Comparison of ENCODE assay signal across 1 cellular context in genomic region chr22:19998232-19998951, GRCh38.
TF ChIP-seq lines count a peak whose summit lies in the region.

No MANE protein-coding gene starts in this region.

TF ChIP-seq in K562, 482 proteins besides CTCF, POLR2A, EP300 and RAD21:
- no peak for TF ChIP-seq HOXB6 (CRISPR knock-in tag; IDR thresholded peaks at IDR 0.05; ENCODE audit: borderline replicate concordance)
- TF ChIP-seq RFX7 (CRISPR knock-in tag; IDR thresholded peaks at IDR 0.05), result 0 out of 2 replicates have a peak, but pooled peaks have one; percentile 49
- no peak for TF ChIP-seq TRIM25 (IDR thresholded peaks at IDR 0.05; ENCODE audit: borderline replicate concordance)
- no peak for TF ChIP-seq CLOCK (CRISPR knock-in tag; IDR thresholded peaks at IDR 0.05; ENCODE audit: borderline replicate concordance)
- no peak for TF ChIP-seq PHB (CRISPR knock-in tag; IDR thresholded peaks at IDR 0.05)
- TF ChIP-seq MTA1 (IDR thresholded peaks at IDR 0.05; ENCODE audit: borderline replicate concordance), result no peak
- TF ChIP-seq MECOM (CRISPR knock-in tag; IDR thresholded peaks at IDR 0.05), result no peak
- no peak for TF ChIP-seq NFATC3 (IDR thresholded peaks at IDR 0.05)
- TF ChIP-seq ZNF224 (CRISPR knock-in tag; IDR thresholded peaks at IDR 0.05), result no peak
- TF ChIP-seq TRIM24 (IDR thresholded peaks at IDR 0.05), result no peak
- no peak for TF ChIP-seq DNMT1 (IDR thresholded peaks at IDR 0.05)
- TF ChIP-seq ZNF512 (tag; IDR thresholded peaks at IDR 0.05), result no peak
- TF ChIP-seq CBFB (CRISPR knock-in tag; IDR thresholded peaks at IDR 0.05), result peak; percentile 83; the same call in 1 of the 2 replicates
- TF ChIP-seq CAMTA2 (CRISPR knock-in tag; conservative IDR thresholded peaks at IDR 0.05), result no peak
- no peak for TF ChIP-seq STAT5A (IDR thresholded peaks at IDR 0.05; ENCODE audit: borderline replicate concordance, low read length)
- no peak for TF ChIP-seq CREBBP (IDR thresholded peaks at IDR 0.05; ENCODE audit: low read depth, low read length)
- TF ChIP-seq MYNN (IDR thresholded peaks at IDR 0.05), result no peak
- 0 out of 2 replicates have a peak, but pooled peaks have one; percentile 15 for TF ChIP-seq MYNN (CRISPR knock-in tag; IDR thresholded peaks at IDR 0.05)
- TF ChIP-seq IRF9 (tag; IDR thresholded peaks at IDR 0.05), result no peak
- no peak for TF ChIP-seq ZBTB11 (CRISPR knock-in tag; IDR thresholded peaks at IDR 0.05)
- TF ChIP-seq HNRNPLL (IDR thresholded peaks at IDR 0.05; ENCODE audit: low read depth, low read length, poor library complexity, severe bottlenecking), result no peak
- no peak for TF ChIP-seq ZEB2 (IDR thresholded peaks at IDR 0.05)
- no peak for TF ChIP-seq ARID4B (CRISPR knock-in tag; IDR thresholded peaks at IDR 0.05)
- TF ChIP-seq SFPQ (IDR thresholded peaks at IDR 0.05; ENCODE audit: low read depth, low read length), result no peak
- no peak for TF ChIP-seq SMAD3 (CRISPR knock-in tag; conservative IDR thresholded peaks at IDR 0.05)
- TF ChIP-seq MLX (CRISPR knock-in tag; conservative IDR thresholded peaks at IDR 0.05), result 0 out of 4 replicates have a peak, but pooled peaks of 1 of the 2 experiments have one; percentile 34
- TF ChIP-seq RUNX1 (IDR thresholded peaks at IDR 0.05; ENCODE audit: low read depth), result 0 out of 2 replicates have a peak, but pooled peaks have one; percentile 13
- TF ChIP-seq MBD1 (CRISPR knock-in tag; IDR thresholded peaks at IDR 0.05), result no peak
- no peak for TF ChIP-seq FOXM1 (IDR thresholded peaks at IDR 0.05; ENCODE audit: low read depth)
- TF ChIP-seq FOXM1 (CRISPR knock-in tag; IDR thresholded peaks at IDR 0.05; ENCODE audit: low read depth), result 0 out of 2 replicates have a peak, but pooled peaks have one; percentile 43
- TF ChIP-seq ZNF143 (CRISPR knock-in tag; IDR thresholded peaks at IDR 0.05), result no peak
- TF ChIP-seq NCOA4 (IDR thresholded peaks at IDR 0.05; ENCODE audit: partially characterized antibody), result no peak
- TF ChIP-seq U2AF2 (optimal IDR thresholded peaks at IDR 0.05; ENCODE audit: low read depth, low read length), result no peak
- no peak for TF ChIP-seq MEF2D (tag; conservative IDR thresholded peaks at IDR 0.05; ENCODE audit: low read depth)
- TF ChIP-seq KDM5B (IDR thresholded peaks at IDR 0.05; ENCODE audit: insufficient replicate concordance, low read depth, low read length), result peak; percentile 14
- TF ChIP-seq NCOA2 (IDR thresholded peaks at IDR 0.05; ENCODE audit: partially characterized antibody in 2 of 2), result no peak
- 0 out of 2 replicates have a peak, but pooled peaks have one; percentile 7 for TF ChIP-seq USF2 (CRISPR knock-in tag; IDR thresholded peaks at IDR 0.05)
